Comparison of ENCODE assay signal across 8 cellular contexts in the genomic region with DNA sequence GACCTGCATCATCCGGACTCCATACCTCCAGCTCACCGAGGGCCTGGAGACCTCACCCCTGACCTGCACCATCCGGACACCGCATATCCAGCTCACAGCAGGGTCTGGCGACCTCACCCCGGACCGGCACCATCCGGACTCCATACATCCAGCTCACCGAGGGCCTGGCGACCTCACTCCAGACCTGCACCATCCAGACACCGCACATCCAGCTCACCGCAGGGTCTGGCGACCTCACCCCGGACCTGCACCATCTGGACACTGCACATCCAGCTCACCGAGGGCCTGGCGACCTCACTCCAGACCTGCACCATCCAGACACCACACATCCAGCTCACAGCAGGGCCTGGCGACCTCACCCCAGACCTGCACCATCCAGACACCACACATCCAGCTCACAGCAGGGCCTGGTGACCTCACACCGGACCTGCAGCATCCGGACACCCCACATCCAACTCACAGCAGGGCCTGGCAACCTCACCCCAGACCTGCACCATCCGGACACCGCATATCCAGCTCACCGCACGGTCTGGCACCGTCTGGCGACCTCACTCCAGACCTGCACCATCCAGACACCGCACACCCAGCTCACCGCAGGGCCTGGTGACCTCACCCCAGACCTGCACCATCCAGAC. TPM values are rescaled to one million over a fixed set of nuclear protein-coding genes. Genes with fewer than 3 reads are reported as not detected.
"Had no signal": no experiment of that assay in that cellular context is flagged by ENCODE, and none has a peak within 500 bp of the region (broad histone marks: within the 10 kb centered on the region; RNA-seq: fewer than 3 reads in every experiment).

No MANE protein-coding gene starts in this region.

RNA-seq across cellular contexts. Expression of a gene that starts 10.4 kb away (rescaled TPM):
- total RNA-seq: bronchial epithelial cell, RPMI7951 had no signal

RNA-seq across cellular contexts. Expression of a gene that starts 59.3 kb away (rescaled TPM):
- total RNA-seq: activated CD4-positive, alpha-beta memory T cell treated with anti-CD3 and anti-CD28 coated beads, Interleukin-2, amount 10 ng/mL, durations not matched to agents 7 days and 5 days; activated CD8-positive, alpha-beta memory T cell treated with anti-CD3 and anti-CD28 coated beads for 36 hours; activated naive CD4-positive, alpha-beta T cell treated with anti-CD3 and anti-CD28 coated beads, Interleukin-2, amount 50 U/mL, for 72 hours; activated T-helper 2 cell treated with anti-CD3 and anti-CD28 coated beads, Interferon-gamma antibody, Interleukin-2, Interleukin-4, amounts not matched to agents 10 μg/mL and 5 μg/mL and 100 μg/mL, durations not matched to agents 14 hours and 24 hours and 36 hours; adrenal gland; bronchial epithelial cell; RPMI7951; SJSA1 had no signal
